In genomic region chr14:87754512-87755223, GRCh38 we compare ENCODE assay signal across 1 cellular context.
TF ChIP-seq lines count a peak whose summit lies in the region.

No MANE protein-coding gene starts in this region.

TF ChIP-seq in HepG2, 621 proteins besides CTCF, POLR2A, EP300 and RAD21 (continued from another document):
- TF ChIP-seq HNF1A (IDR thresholded peaks at IDR 0.05; ENCODE audit: low read depth) (no peak), HNF1A (CRISPR knock-in tag; IDR thresholded peaks at IDR 0.05; ENCODE audit: borderline replicate concordance) (no peak), ZNF251 (CRISPR knock-in tag; IDR thresholded peaks at IDR 0.05) (no peak)
